Comparison of ENCODE assay signal across 9 cellular contexts in genomic region chr22:46295277-46295971, GRCh38. TPM values are rescaled to one million over a fixed set of nuclear protein-coding genes. Genes with fewer than 3 reads are reported as not detected.
A peak's percentile ranks its signal among the peaks of the same experiment; 100 is the strongest.
DNase-seq lines count a peak whose midpoint lies in the region; ATAC-seq and TF ChIP-seq lines count a peak whose summit lies in the region.
"Had no signal": no experiment of that assay in that cellular context is flagged by ENCODE, and none has a peak within 500 bp of the region (broad histone marks: within the 10 kb centered on the region; RNA-seq: fewer than 3 reads in every experiment).

No MANE protein-coding gene starts in this region.

- H3K27ac ChIP-seq in iPS-20b (ENCODE audit: low read length), result no peak overlapping the region
- peak overlapping the region; percentile 93 for H3K27ac ChIP-seq in stomach smooth muscle (ENCODE audit: low read length)

- no peak for TF ChIP-seq CTCF in WTC11 (IDR thresholded peaks at IDR 0.05)

- H3K9me3 Mint-ChIP-seq in activated CD4-positive, alpha-beta T cell treated with anti-CD3 and anti-CD28 coated beads, Interleukin-2, amount 10 ng/mL, durations not matched to agents 24 days and 14 days, result no peaks in the 10 kb centered on the region
- H3K9me3 Mint-ChIP-seq in WTC11, result no peaks in the 10 kb centered on the region

- no peak for TF ChIP-seq POLR2A in GM18505 (IDR thresholded peaks at IDR 0.05; ENCODE audit: borderline replicate concordance, extremely low read depth, insufficient read depth, insufficient read length)

- H3K36me3 ChIP-seq in iPS-20b (ENCODE audit: insufficient read depth, low read depth, low read length) (peaks cover 30% of the 10 kb centered on the region), stomach smooth muscle (ENCODE audit: control insufficient read depth in 2 of 2, insufficient read depth in 2 of 2, low read length in 2 of 2) (peaks cover 18% of the 10 kb centered on the region in 2 donors)

- H3K9me3 ChIP-seq in iPS-20b (ENCODE audit: insufficient read depth, low read depth, low read length), result no peaks in the 10 kb centered on the region
- H3K9me3 ChIP-seq in stomach smooth muscle (ENCODE audit: control insufficient read depth in 2 of 2, low read length in 2 of 2), result peaks cover 0 to 2% of the 10 kb centered on the region in 2 donors

- DNase-seq in activated CD4-positive, alpha-beta T cell treated with anti-CD3 and anti-CD28 coated beads, Interleukin-2, amount 10 ng/mL, durations not matched to agents 24 days and 14 days, result peak; percentile 61
- no peak for DNase-seq in activated CD4-positive, alpha-beta T cell treated with anti-CD3 and anti-CD28 coated beads, Interleukin-2, amount 50 U/mL, for 48 hours
- DNase-seq in WTC11 (ENCODE audit: low spot score) (no peak), NCI-H510A (lab: John Stamatoyannopoulos, UW) (no peak)
- DNase-seq: retina had no signal

- H3K27me3 ChIP-seq in iPS-20b (ENCODE audit: insufficient read depth, low read length) (no peaks in the 10 kb centered on the region), stomach smooth muscle (ENCODE audit: control insufficient read depth in 1 of 2, insufficient read depth in 2 of 2, low read length in 2 of 2) (peaks cover 0 to 3% of the 10 kb centered on the region in 2 donors)

- peaks cover 48% of the 10 kb centered on the region for H3K36me3 Mint-ChIP-seq in activated CD4-positive, alpha-beta T cell treated with anti-CD3 and anti-CD28 coated beads, Interleukin-2, amount 10 ng/mL, durations not matched to agents 24 days and 14 days (ENCODE audit: low read depth)
- H3K36me3 Mint-ChIP-seq in WTC11, result peaks cover 28% of the 10 kb centered on the region

- H3K27ac Mint-ChIP-seq in activated CD4-positive, alpha-beta T cell treated with anti-CD3 and anti-CD28 coated beads, Interleukin-2, amount 10 ng/mL, durations not matched to agents 24 days and 14 days, result peak overlapping the region; percentile 94
- no peak overlapping the region for H3K27ac Mint-ChIP-seq in WTC11

- CTCF ChIA-PET in WTC11 (lab: Charles Lee), result interaction anchor here (1.3 to 3.1 kb wide), 6 partner anchors 18 to 177 kb away, joined by 3 to 12 read pairs (median 6); partner anchors contain the start of genes CDPF1 and TTC38

- H3K9ac ChIP-seq in iPS-20b (ENCODE audit: low read depth, low read length), result peak overlapping the region; percentile 80; the same call in 1 of the 2 replicates
- peak overlapping the region; percentile 89 to 93 for H3K9ac ChIP-seq in stomach smooth muscle (ENCODE audit: low read length in 2 of 2)

- H3K4me3 ChIP-seq in iPS-20b (ENCODE audit: low read length) (peak overlapping the region; percentile 87), stomach smooth muscle (ENCODE audit: low read length in 2 of 2) (peak overlapping the region; percentile 81 to 86)

- intact Hi-C loops in activated CD4-positive, alpha-beta T cell treated with anti-CD3 and anti-CD28 coated beads, Interleukin-2, amount 10 ng/mL, durations not matched to agents 24 days and 14 days (cut with micrococcal nuclease), result loop anchor here (5.0 kb wide), 3 partner anchors 43 to 173 kb away; partner anchors contain the start of genes CDPF1 and PPARA

- POLR2A ChIA-PET in WTC11 (lab: Charles Lee), result interaction anchor here (1.2 kb wide), 1 partner anchor 9 kb away, joined by 3 read pairs; no protein-coding TSS in a partner anchor

- H3K4me1 ChIP-seq in iPS-20b (ENCODE audit: insufficient read depth, low read length), result peaks cover 3% of the 10 kb centered on the region; the same call in 1 of the 2 replicates
- H3K4me1 ChIP-seq in stomach smooth muscle (ENCODE audit: control insufficient read depth, insufficient read depth, low read length), result peaks cover 16% of the 10 kb centered on the region

- ATAC-seq in WTC11 (no peak), GM18511 (IDR thresholded peaks at IDR 0.05; ENCODE audit: unreplicated experiment) (no peak), GM18505 (IDR thresholded peaks at IDR 0.05; ENCODE audit: unreplicated experiment) (no peak)

- H3K4me1 Mint-ChIP-seq in activated CD4-positive, alpha-beta T cell treated with anti-CD3 and anti-CD28 coated beads, Interleukin-2, amount 10 ng/mL, durations not matched to agents 24 days and 14 days, result peaks cover 41% of the 10 kb centered on the region
- peaks cover 27% of the 10 kb centered on the region for H3K4me1 Mint-ChIP-seq in WTC11

- H3K4me3 Mint-ChIP-seq in activated CD4-positive, alpha-beta T cell treated with anti-CD3 and anti-CD28 coated beads, Interleukin-2, amount 10 ng/mL, durations not matched to agents 24 days and 14 days, result peak overlapping the region; percentile 91
- peak overlapping the region; percentile 78 for H3K4me3 Mint-ChIP-seq in WTC11

- no peaks in the 10 kb centered on the region for H3K27me3 Mint-ChIP-seq in activated CD4-positive, alpha-beta T cell treated with anti-CD3 and anti-CD28 coated beads, Interleukin-2, amount 10 ng/mL, durations not matched to agents 24 days and 14 days
- H3K27me3 Mint-ChIP-seq in WTC11 (ENCODE audit: low read depth), result no peaks in the 10 kb centered on the region; the same call in 1 of the 2 replicates

TF ChIP-seq in WTC11, 78 proteins besides CTCF, POLR2A, EP300 and RAD21 (continues in another document):
- no peak for TF ChIP-seq ZNF219 (CRISPR knock-in tag; IDR thresholded peaks at IDR 0.05; ENCODE audit: borderline replicate concordance)
- TF ChIP-seq, protein P1, sequence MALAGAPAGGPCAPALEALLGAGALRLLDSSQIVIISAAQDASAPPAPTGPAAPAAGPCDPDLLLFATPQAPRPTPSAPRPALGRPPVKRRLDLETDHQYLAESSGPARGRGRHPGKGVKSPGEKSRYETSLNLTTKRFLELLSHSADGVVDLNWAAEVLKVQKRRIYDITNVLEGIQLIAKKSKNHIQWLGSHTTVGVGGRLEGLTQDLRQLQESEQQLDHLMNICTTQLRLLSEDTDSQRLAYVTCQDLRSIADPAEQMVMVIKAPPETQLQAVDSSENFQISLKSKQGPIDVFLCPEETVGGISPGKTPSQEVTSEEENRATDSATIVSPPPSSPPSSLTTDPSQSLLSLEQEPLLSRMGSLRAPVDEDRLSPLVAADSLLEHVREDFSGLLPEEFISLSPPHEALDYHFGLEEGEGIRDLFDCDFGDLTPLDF (CRISPR knock-in tag; IDR thresholded peaks at IDR 0.05), result no peak
- TF ChIP-seq NR3C1 (CRISPR knock-in tag; conservative IDR thresholded peaks at IDR 0.05; ENCODE audit: low read depth), result no peak
- TF ChIP-seq, protein P2, sequence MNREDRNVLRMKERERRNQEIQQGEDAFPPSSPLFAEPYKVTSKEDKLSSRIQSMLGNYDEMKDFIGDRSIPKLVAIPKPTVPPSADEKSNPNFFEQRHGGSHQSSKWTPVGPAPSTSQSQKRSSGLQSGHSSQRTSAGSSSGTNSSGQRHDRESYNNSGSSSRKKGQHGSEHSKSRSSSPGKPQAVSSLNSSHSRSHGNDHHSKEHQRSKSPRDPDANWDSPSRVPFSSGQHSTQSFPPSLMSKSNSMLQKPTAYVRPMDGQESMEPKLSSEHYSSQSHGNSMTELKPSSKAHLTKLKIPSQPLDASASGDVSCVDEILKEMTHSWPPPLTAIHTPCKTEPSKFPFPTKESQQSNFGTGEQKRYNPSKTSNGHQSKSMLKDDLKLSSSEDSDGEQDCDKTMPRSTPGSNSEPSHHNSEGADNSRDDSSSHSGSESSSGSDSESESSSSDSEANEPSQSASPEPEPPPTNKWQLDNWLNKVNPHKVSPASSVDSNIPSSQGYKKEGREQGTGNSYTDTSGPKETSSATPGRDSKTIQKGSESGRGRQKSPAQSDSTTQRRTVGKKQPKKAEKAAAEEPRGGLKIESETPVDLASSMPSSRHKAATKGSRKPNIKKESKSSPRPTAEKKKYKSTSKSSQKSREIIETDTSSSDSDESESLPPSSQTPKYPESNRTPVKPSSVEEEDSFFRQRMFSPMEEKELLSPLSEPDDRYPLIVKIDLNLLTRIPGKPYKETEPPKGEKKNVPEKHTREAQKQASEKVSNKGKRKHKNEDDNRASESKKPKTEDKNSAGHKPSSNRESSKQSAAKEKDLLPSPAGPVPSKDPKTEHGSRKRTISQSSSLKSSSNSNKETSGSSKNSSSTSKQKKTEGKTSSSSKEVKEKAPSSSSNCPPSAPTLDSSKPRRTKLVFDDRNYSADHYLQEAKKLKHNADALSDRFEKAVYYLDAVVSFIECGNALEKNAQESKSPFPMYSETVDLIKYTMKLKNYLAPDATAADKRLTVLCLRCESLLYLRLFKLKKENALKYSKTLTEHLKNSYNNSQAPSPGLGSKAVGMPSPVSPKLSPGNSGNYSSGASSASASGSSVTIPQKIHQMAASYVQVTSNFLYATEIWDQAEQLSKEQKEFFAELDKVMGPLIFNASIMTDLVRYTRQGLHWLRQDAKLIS (CRISPR knock-in tag; IDR thresholded peaks at IDR 0.05; ENCODE audit: borderline replicate concordance), result no peak
- no peak for TF ChIP-seq TEAD1 (CRISPR knock-in tag; IDR thresholded peaks at IDR 0.05)
- no peak for TF ChIP-seq PRRX2 (CRISPR knock-in tag; IDR thresholded peaks at IDR 0.05)
- TF ChIP-seq ZNF317 (CRISPR knock-in tag; IDR thresholded peaks at IDR 0.05; ENCODE audit: borderline replicate concordance, low read depth), result no peak
- no peak for TF ChIP-seq ZBTB21 (CRISPR knock-in tag; IDR thresholded peaks at IDR 0.05; ENCODE audit: borderline replicate concordance)
- no peak for TF ChIP-seq NFATC4 (CRISPR knock-in tag; IDR thresholded peaks at IDR 0.05)
- TF ChIP-seq ZNF121 (CRISPR knock-in tag; IDR thresholded peaks at IDR 0.05), result no peak

RNA-seq across cellular contexts. Expression of gene GTSE1, which starts 1.2 kb away (rescaled TPM):
- total RNA-seq in activated CD4-positive, alpha-beta T cell treated with anti-CD3 and anti-CD28 coated beads, Interleukin-2, amount 10 ng/mL, durations not matched to agents 24 days and 14 days, result 37.6 and 40.8 TPM in 2 replicates
- total RNA-seq in WTC11 (2021), result 45.4 to 56.1 TPM (median 45.4 TPM) in 3 replicates

RNA-seq across cellular contexts. Expression of gene TTC38, which starts 27.6 kb away (rescaled TPM):
- total RNA-seq in activated CD4-positive, alpha-beta T cell treated with anti-CD3 and anti-CD28 coated beads, Interleukin-2, amount 10 ng/mL, durations not matched to agents 24 days and 14 days, result 19.2 and 20.3 TPM in 2 replicates
- 20.7 to 29.2 TPM (median 27.5 TPM) in 3 replicates for total RNA-seq in WTC11 (2021)

RNA-seq across cellular contexts. Expression of gene PKDREJ, which starts 32.3 kb away (rescaled TPM):
- not detected in 2 replicates for total RNA-seq in activated CD4-positive, alpha-beta T cell treated with anti-CD3 and anti-CD28 coated beads, Interleukin-2, amount 10 ng/mL, durations not matched to agents 24 days and 14 days
- 0.02 to 0.07 TPM in 2 of 3 replicates, not detected in the other for total RNA-seq in WTC11 (2021)

RNA-seq across cellular contexts. Expression of gene TRMU, which starts 40.1 kb away (rescaled TPM):
- 79.9 and 84.4 TPM in 2 replicates for total RNA-seq in activated CD4-positive, alpha-beta T cell treated with anti-CD3 and anti-CD28 coated beads, Interleukin-2, amount 10 ng/mL, durations not matched to agents 24 days and 14 days
- total RNA-seq in WTC11 (2021), result 62.4 to 103 TPM (median 64.6 TPM) in 3 replicates

RNA-seq across cellular contexts. Expression of gene CDPF1, which starts 45.3 kb away (rescaled TPM):
- 10.4 and 10.6 TPM in 2 replicates for total RNA-seq in activated CD4-positive, alpha-beta T cell treated with anti-CD3 and anti-CD28 coated beads, Interleukin-2, amount 10 ng/mL, durations not matched to agents 24 days and 14 days
- 11.3 to 11.7 TPM (median 11.5 TPM) in 3 replicates for total RNA-seq in WTC11 (2021)
